In genomic region chr10:124091646-124092269, GRCh38 we compare ENCODE assay signal across 8 cellular contexts. TPM values are rescaled to one million over a fixed set of nuclear protein-coding genes. Genes with fewer than 3 reads are reported as not detected.
DNase-seq lines count a peak whose midpoint lies in the region; ATAC-seq and TF ChIP-seq lines count a peak whose summit lies in the region.

No MANE protein-coding gene starts in this region.

- no peak for TF ChIP-seq CTCF in mesothelial cell of epicardium (IDR thresholded peaks at IDR 0.05; ENCODE audit: unreplicated experiment)

- H3K27ac Mint-ChIP-seq in mesothelial cell of epicardium, result peak overlapping the region; percentile 61

- no peak for ATAC-seq in HG03039 (IDR thresholded peaks at IDR 0.05; ENCODE audit: unreplicated experiment)

- peaks cover 0 to 54% (median 27%) of the 10 kb centered on the region in 11 experiments; a peak in 17 of 22 replicates for H3K36me3 ChIP-seq in BLaER1 treated with 17β-estradiol and CSF1 and Interleukin-3, amounts not matched to agents 10 nM and 100 nM
- H3K36me3 ChIP-seq in MG63 (no peaks in the 10 kb centered on the region; the same call in 1 of the 2 replicates), urinary bladder (ENCODE audit: insufficient read depth) (no peaks in the 10 kb centered on the region)
- no peaks in the 10 kb centered on the region for H3K36me3 ChIP-seq in effector memory CD4-positive, alpha-beta T cell (ENCODE audit: control insufficient read depth, insufficient read depth, low read length)

- no peaks in the 10 kb centered on the region for H3K27me3 ChIP-seq in BLaER1 treated with 17β-estradiol and CSF1 and Interleukin-3, amounts not matched to agents 10 nM and 100 nM
- H3K27me3 ChIP-seq in MG63, result no peaks in the 10 kb centered on the region
- peaks cover 5% of the 10 kb centered on the region for H3K27me3 ChIP-seq in effector memory CD4-positive, alpha-beta T cell (replicated peaks; ENCODE audit: control insufficient read depth, insufficient read depth, low read length, poor library complexity, severe bottlenecking)

- H3K27me3 Mint-ChIP-seq in mesothelial cell of epicardium (ENCODE audit: low read depth), result peaks cover 16% of the 10 kb centered on the region

- peak overlapping the region; percentile 83 to 100 (median 90) for H3K4me3 ChIP-seq in BLaER1 treated with 17β-estradiol and CSF1 and Interleukin-3, amounts not matched to agents 10 nM and 100 nM
- peak overlapping the region; percentile 77 for H3K4me3 ChIP-seq in MG63
- H3K4me3 ChIP-seq in effector memory CD4-positive, alpha-beta T cell (ENCODE audit: insufficient read depth, low read depth, low read length, poor library complexity, severe bottlenecking), result peak overlapping the region; percentile 25
- H3K4me3 ChIP-seq in urinary bladder (ENCODE audit: low read depth, low read length), result peak overlapping the region; percentile 38

- H3K9ac ChIP-seq in BLaER1 treated with 17β-estradiol and CSF1 and Interleukin-3, amounts not matched to agents 10 nM and 100 nM, result peak overlapping the region; percentile 95 to 99 (median 97)

- H3K27ac ChIP-seq in BLaER1 treated with 17β-estradiol and CSF1 and Interleukin-3, amounts not matched to agents 10 nM and 100 nM, result peak overlapping the region; percentile 83 to 99 (median 98)
- H3K27ac ChIP-seq in effector memory CD4-positive, alpha-beta T cell (ENCODE audit: insufficient read depth, low read length, poor library complexity, severe bottlenecking), result no peak overlapping the region
- H3K27ac ChIP-seq in urinary bladder (ENCODE audit: low read depth), result no peak overlapping the region

- H3K4me1 ChIP-seq in BLaER1 treated with 17β-estradiol and CSF1 and Interleukin-3, amounts not matched to agents 10 nM and 100 nM, result peaks cover 54 to 72% (median 65%) of the 10 kb centered on the region in 10 experiments
- H3K4me1 ChIP-seq in effector memory CD4-positive, alpha-beta T cell (ENCODE audit: control insufficient read depth, insufficient read depth, low read length, poor library complexity, severe bottlenecking), result peaks cover 4% of the 10 kb centered on the region
- H3K4me1 ChIP-seq in urinary bladder (ENCODE audit: insufficient read depth), result no peaks in the 10 kb centered on the region

- peaks cover 2% of the 10 kb centered on the region for H3K9me3 Mint-ChIP-seq in mesothelial cell of epicardium

- H4K20me1 ChIP-seq in BLaER1 treated with 17β-estradiol and CSF1 and Interleukin-3, amounts not matched to agents 10 nM and 100 nM, result peaks cover 41 to 54% (median 48%) of the 10 kb centered on the region in 11 experiments

- H3K36me3 Mint-ChIP-seq in mesothelial cell of epicardium, result no peaks in the 10 kb centered on the region

- H3K4me3 Mint-ChIP-seq in mesothelial cell of epicardium, result peak overlapping the region; percentile 86

- H3K4me2 ChIP-seq in BLaER1 treated with 17β-estradiol and CSF1 and Interleukin-3, amounts not matched to agents 10 nM and 100 nM, result peak overlapping the region; percentile 91 to 100 (median 97)

- peak; percentile 22 for DNase-seq in MG63
- DNase-seq in effector memory CD4-positive, alpha-beta T cell, result no peak
- peak in 1 of 2 experiments; percentile 51 for DNase-seq in mesothelial cell of epicardium (ENCODE audit: low spot score in 2 of 2, unreplicated experiment in 2 of 2)
- DNase-seq in globus pallidus (ENCODE audit: low spot score), result no peak
- no peak for DNase-seq in activated gamma-delta T cell treated with Interleukin-2 at 50 U/mL for 16 hours

- H3K4me1 Mint-ChIP-seq in mesothelial cell of epicardium, result peaks cover 41% of the 10 kb centered on the region

- 6% methylated on average over 59 of the region's 59 CpGs for WGBS in urinary bladder

- H3K9me3 ChIP-seq in BLaER1 treated with 17β-estradiol and CSF1 and Interleukin-3, amounts not matched to agents 10 nM and 100 nM (replicated peaks in 1 of 11), result peaks cover 0 to 8% (median 6%) of the 10 kb centered on the region in 11 experiments; a peak in 15 of 22 replicates
- H3K9me3 ChIP-seq in MG63, result no peaks in the 10 kb centered on the region
- no peaks in the 10 kb centered on the region for H3K9me3 ChIP-seq in effector memory CD4-positive, alpha-beta T cell (ENCODE audit: control insufficient read depth, low read length)

RNA-seq across cellular contexts. Expression of gene CHST15, which starts 1.6 kb away (rescaled TPM):
- 6.1 and 9.8 TPM in 2 replicates for total RNA-seq in MG63 (2014; rRNA removed; shearing (Covaris generic); ENCODE audit: low replicate concordance)
- total RNA-seq in mesothelial cell of epicardium (34.5 to 39.4 TPM (median 35.9 TPM) in 3 replicates), urinary bladder (17.8 TPM)
- polyA plus RNA-seq in urinary bladder, result 7.8 TPM

Comparison
In these comparisons a context has a peak if more than half of its experiments do, and no peak if none do; other contexts are left out.
1. H3K27ac ChIP-seq: peak in BLaER1 treated with 17β-estradiol and CSF1 and Interleukin-3, amounts not matched to agents 10 nM and 100 nM (11 of 11); none in effector memory CD4-positive, alpha-beta T cell (single experiment) and urinary bladder (single experiment).
2. H3K4me3 ChIP-seq: peak in every context shown above with its lines; median percentile 90 in BLaER1 treated with 17β-estradiol and CSF1 and Interleukin-3, amounts not matched to agents 10 nM and 100 nM; 77 in MG63; 38 in urinary bladder; 25 in effector memory CD4-positive, alpha-beta T cell.